Comparison of ENCODE assay signal across 8 cellular contexts in genomic region chrX:110002300-110003166, GRCh38. TPM values are rescaled to one million over a fixed set of nuclear protein-coding genes. Genes with fewer than 3 reads are reported as not detected.
A peak's percentile ranks its signal among the peaks of the same experiment; 100 is the strongest.
DNase-seq lines count a peak whose midpoint lies in the region; ATAC-seq, FAIRE-seq and TF ChIP-seq lines count a peak whose summit lies in the region.

Gene TMEM164 (plus strand): TSS chrX:110003114. CDS start chrX:110003775, 661 bp downstream.

- H3K27me3 Mint-ChIP-seq in central memory CD8-positive, alpha-beta T cell: no peaks in the 10 kb centered on the region

- peak within 1 kb of the TSS; percentile 94 for H3K27ac Mint-ChIP-seq in central memory CD8-positive, alpha-beta T cell (ENCODE audit: low read depth)

- ATAC-seq in GM18868 (IDR thresholded peaks at IDR 0.05; ENCODE audit: unreplicated experiment) (peak; percentile 76), HG03103 (IDR thresholded peaks at IDR 0.05; ENCODE audit: low read depth, unreplicated experiment) (peak; percentile 72)
- ATAC-seq in central memory CD8-positive, alpha-beta T cell (replicated peaks; ENCODE audit: extremely low read depth, poor library complexity, severe bottlenecking): peak; percentile 79

- DNase-seq in NCI-H2227 (lab: John Stamatoyannopoulos, UW; ENCODE audit: unreplicated experiment): peak; percentile 90
- DNase-seq in activated CD4-positive, CD25-positive, alpha-beta regulatory T cell treated with anti-CD3 and anti-CD28 coated beads, Interleukin-2, amount 50 U/mL, for 16 hours (ENCODE audit: low read depth, low spot score): peak; percentile 45
- DNase-seq in central memory CD8-positive, alpha-beta T cell (ENCODE audit: low spot score in 2 of 2): peak; percentile 47 to 68
- DNase-seq in kidney: peak; percentile 95
- DNase-seq in stimulated activated CD4-positive, alpha-beta T cell treated with anti-CD3 and anti-CD28 coated beads, Interleukin-15, amount 100 ng/mL, for 24 hours: peak; percentile 85

- no peak for FAIRE-seq in kidney (lab: Jason Lieb, UNC)

- H3K79me2 ChIP-seq in ACC112 (ENCODE audit: control insufficient read depth, insufficient read depth, low read length, unreplicated experiment): peaks cover 13% of the 10 kb centered on the region

- H3K9me3 ChIP-seq in kidney (ENCODE audit: control insufficient read depth in 1 of 2, low read length in 2 of 2): no peaks in the 10 kb centered on the region

- peak within 1 kb of the TSS; percentile 51; the same call in 1 of the 2 replicates for H3K27ac ChIP-seq in ACC112 (ENCODE audit: low read depth, low read length)
- H3K27ac ChIP-seq in kidney (ENCODE audit: low read depth in 2 of 2, low read length in 2 of 2): peak within 1 kb of the TSS; percentile 82 to 85

- H3K36me3 ChIP-seq in ACC112 (ENCODE audit: insufficient read depth, low read length) (no peaks in the 10 kb centered on the region), kidney (ENCODE audit: control insufficient read depth in 1 of 2, insufficient read depth in 2 of 2, low read length in 2 of 2) (no peaks in the 10 kb centered on the region)

- H3K9me3 Mint-ChIP-seq in central memory CD8-positive, alpha-beta T cell: no peaks in the 10 kb centered on the region

- intact Hi-C loops in kidney (cut with DNase I): no loop called here

- TF ChIP-seq CTCF in kidney (IDR thresholded peaks at IDR 0.05; ENCODE audit: borderline replicate concordance, extremely low read depth, insufficient read depth): no peak

- peaks cover 41% of the 10 kb centered on the region for H3K4me1 Mint-ChIP-seq in central memory CD8-positive, alpha-beta T cell

- H3K4me1 ChIP-seq in ACC112 (ENCODE audit: control insufficient read depth, insufficient read depth, low read length, unreplicated experiment) (peaks cover 17% of the 10 kb centered on the region), kidney (ENCODE audit: control insufficient read depth in 1 of 2, insufficient read depth in 1 of 2, low read depth in 1 of 2, low read length in 2 of 2) (peaks cover 0 to 16% of the 10 kb centered on the region in 2 donors)

- no peaks in the 10 kb centered on the region for H3K27me3 ChIP-seq in ACC112 (ENCODE audit: insufficient read depth, low read length)

- H3K9ac ChIP-seq in kidney (ENCODE audit: low read length in 2 of 2): peak within 1 kb of the TSS in 1 of 2 donors; percentile 65

- peak within 1 kb of the TSS; percentile 85 for H2AFZ ChIP-seq in ACC112 (ENCODE audit: low read length, unreplicated experiment)

- peaks cover 5% of the 10 kb centered on the region for H3K36me3 Mint-ChIP-seq in central memory CD8-positive, alpha-beta T cell (ENCODE audit: insufficient read depth)

- peak within 1 kb of the TSS; percentile 95 for H3K4me3 Mint-ChIP-seq in central memory CD8-positive, alpha-beta T cell

- H3K4me3 ChIP-seq in ACC112 (ENCODE audit: low read depth, low read length): peak within 1 kb of the TSS; percentile 93
- H3K4me3 ChIP-seq in kidney (ENCODE audit: low read length in 2 of 2): peak within 1 kb of the TSS; percentile 61 to 64

RNA-seq across cellular contexts. Expression of gene TMEM164, which starts in this region (rescaled TPM):
- total RNA-seq in kidney: 36.0 TPM
- 16.9 TPM for polyA plus RNA-seq in kidney (ENCODE audit: insufficient read depth, low read depth, low replicate concordance)

Comparison
In these comparisons a context has a peak if more than half of its experiments do, and no peak if none do; other contexts are left out.
1. Peak in every context shown above with its lines: DNase-seq, ATAC-seq, H3K4me3 ChIP-seq and H3K27ac ChIP-seq.
2. DNase-seq: peak in every context shown above with its lines; median percentile 95 in kidney; 90 in NCI-H2227; 85 in stimulated activated CD4-positive, alpha-beta T cell treated with anti-CD3 and anti-CD28 coated beads, Interleukin-15, amount 100 ng/mL, for 24 hours; 58 in central memory CD8-positive, alpha-beta T cell; 45 in activated CD4-positive, CD25-positive, alpha-beta regulatory T cell treated with anti-CD3 and anti-CD28 coated beads, Interleukin-2, amount 50 U/mL, for 16 hours.